ENCODE assay signal across 8 cellular contexts in the genomic region with DNA sequence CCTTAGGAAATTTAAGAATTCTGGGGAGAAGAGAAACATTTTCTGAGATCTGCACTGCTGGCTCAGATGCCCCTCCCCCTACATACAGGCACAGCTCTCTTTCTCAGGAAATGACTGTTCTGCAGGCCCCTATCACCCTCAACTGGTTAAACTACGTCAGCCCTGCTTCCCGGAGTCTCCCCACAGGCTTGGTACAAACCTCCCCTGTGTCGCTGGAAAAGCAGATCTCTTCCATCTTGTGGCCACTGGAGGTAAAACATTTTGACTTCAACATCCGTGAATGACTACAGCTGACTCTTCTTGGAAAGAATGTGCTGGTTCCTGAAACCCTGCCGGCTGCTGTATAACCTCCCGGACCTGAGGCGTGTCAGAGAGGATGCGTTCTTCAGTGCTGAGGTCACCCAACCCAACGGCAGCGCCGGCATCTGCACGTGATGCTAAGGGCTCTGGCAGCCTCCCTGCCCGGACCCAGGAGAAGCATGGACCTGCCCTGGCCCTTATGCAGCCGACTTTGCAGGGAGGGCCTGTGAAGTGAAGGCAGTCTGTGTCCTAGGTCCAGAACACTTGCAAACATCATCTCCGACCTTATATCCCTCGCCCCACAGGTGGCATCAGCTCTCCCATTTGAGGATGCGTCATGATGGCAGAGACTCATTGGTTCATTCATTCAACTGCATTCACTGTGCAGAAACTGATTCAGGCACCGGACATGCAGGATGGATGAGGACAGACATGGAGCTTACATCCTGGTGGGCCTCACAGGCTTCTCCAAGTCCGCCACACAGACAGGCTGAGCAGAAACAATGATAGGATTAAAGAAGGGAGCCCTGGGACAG.
DNase-seq lines count a peak whose midpoint lies in the region; ATAC-seq and TF ChIP-seq lines count a peak whose summit lies in the region.

No MANE protein-coding gene starts in this region.

- POLR2A ChIA-PET in A673 (lab: Charles Lee; ENCODE audit: low non-redundant PET) = no interaction called here

- H3K9me3 ChIP-seq in A673 (ENCODE audit: low read depth, low read length, poor library complexity, severe bottlenecking) (no peaks in the 10 kb centered on the region), ectodermal cell (ENCODE audit: control insufficient read depth, low read length) (no peaks in the 10 kb centered on the region), lung (ENCODE audit: control insufficient read depth in 2 of 2, insufficient read depth in 1 of 2, low read length in 1 of 2) (no peaks in the 10 kb centered on the region)

- H3K27ac ChIP-seq in A673 (ENCODE audit: low read depth, low read length, poor library complexity, severe bottlenecking) = peak overlapping the region; percentile 70
- peak overlapping the region; percentile 56 for H3K27ac ChIP-seq in ectodermal cell (ENCODE audit: insufficient read depth, low read depth, low read length, poor library complexity, severe bottlenecking)
- H3K27ac ChIP-seq in lung (ENCODE audit: low read depth in 1 of 2, low read length in 1 of 2) = peak overlapping the region; percentile 82 to 94

- TF ChIP-seq CTCF in A673 (conservative IDR thresholded peaks at IDR 0.05; ENCODE audit: low read depth, low read length) (peak; percentile 64), lung (IDR thresholded peaks at IDR 0.05; ENCODE audit: control extremely low read depth, extremely low read depth) (peak; percentile 39)

- CTCF ChIA-PET in A673 (lab: Charles Lee) = interaction anchor here (0.6 to 2.2 kb wide), 9 partner anchors 11 to 264 kb away, joined by 3 to 48 read pairs (median 5); a partner anchor contains a TSS

- peak; percentile 97 for DNase-seq in A673 (ENCODE audit: low spot score)
- peak; percentile 54 for DNase-seq in NCI-H524 treated with DMSO at 0.1 percent for 48 hours (lab: John Stamatoyannopoulos, UW)
- DNase-seq in activated CD4-positive, alpha-beta T cell treated with anti-CD3 and anti-CD28 coated beads, Interleukin-2, amount 50 U/mL, for 48 hours = peak; percentile 80 to 87
- DNase-seq in lung (ENCODE audit: low spot score) = peak; percentile 82
- DNase-seq in stimulated activated CD4-positive, alpha-beta T cell treated with anti-CD3 and anti-CD28 coated beads, TNF-alpha, amount 100 ng/mL, for 1 hour (ENCODE audit: low read depth in 3 of 3, low spot score in 1 of 3) = peak; percentile 19 to 46 (median 27)

- H3K27me3 ChIP-seq in A673 (replicated peaks; ENCODE audit: insufficient read depth, low read depth, low read length, poor library complexity) (no peaks in the 10 kb centered on the region), ectodermal cell (ENCODE audit: control insufficient read depth, insufficient read depth, low read length, poor library complexity, severe bottlenecking) (no peaks in the 10 kb centered on the region), lung (ENCODE audit: control insufficient read depth, insufficient read depth) (no peaks in the 10 kb centered on the region)

- intact Hi-C loops in A673 (cut with micrococcal nuclease; ENCODE audit: unreplicated experiment) = loop anchor here (1.0 kb wide), 2 partner anchors 82 to 209 kb away; no protein-coding TSS in a partner anchor

- 41 to 43% methylated on average over 19 of the region's 19 CpGs for WGBS in ectodermal cell, 2 experiments
- WGBS in lung, 2 donors = 20% methylated on average over 19 of the region's 19 CpGs

- H3K36me3 ChIP-seq in A673 (ENCODE audit: insufficient read depth, low read length, poor library complexity, severe bottlenecking) (no peaks in the 10 kb centered on the region), ectodermal cell (ENCODE audit: control insufficient read depth, insufficient read depth, low read length) (no peaks in the 10 kb centered on the region), lung (ENCODE audit: control insufficient read depth in 2 of 2, insufficient read depth in 2 of 2, low read length in 2 of 2) (peaks cover 0 to 9% of the 10 kb centered on the region in 2 donors)

- BruUV-seq in A673 (replicated peaks; lab: Mats Ljungman, UMichigan) = no TSS peak

- ATAC-seq in GM18517 (IDR thresholded peaks at IDR 0.05; ENCODE audit: unreplicated experiment) (peak; percentile 41), HG03432 (IDR thresholded peaks at IDR 0.05; ENCODE audit: unreplicated experiment) (peak; percentile 64), lung (ENCODE audit: insufficient read depth, low FRiP score) (peak; percentile 89)

- H3K4me3 ChIP-seq in A673 (ENCODE audit: low read depth, low read length, poor library complexity, severe bottlenecking) = no peak overlapping the region
- no peak overlapping the region for H3K4me3 ChIP-seq in ectodermal cell (ENCODE audit: insufficient read depth, low read depth, low read length)
- no peak overlapping the region for H3K4me3 ChIP-seq in lung

- H3K4me1 ChIP-seq in A673 (ENCODE audit: insufficient read depth, low read length, poor library complexity, severe bottlenecking) = peaks cover 27% of the 10 kb centered on the region
- H3K4me1 ChIP-seq in ectodermal cell (ENCODE audit: control insufficient read depth, insufficient read depth, low read length) = peaks cover 6% of the 10 kb centered on the region
- H3K4me1 ChIP-seq in lung (ENCODE audit: control insufficient read depth in 2 of 2, insufficient read depth in 2 of 2, low read length in 2 of 2) = peaks cover 0 to 6% of the 10 kb centered on the region in 2 donors

Comparison
In these comparisons a context has a peak if more than half of its experiments do, and no peak if none do; other contexts are left out.
1. DNase-seq: peak in every context shown above with its lines; median percentile 97 in A673; 84 in activated CD4-positive, alpha-beta T cell treated with anti-CD3 and anti-CD28 coated beads, Interleukin-2, amount 50 U/mL, for 48 hours; 82 in lung; 54 in NCI-H524 treated with DMSO at 0.1 percent for 48 hours; 27 in stimulated activated CD4-positive, alpha-beta T cell treated with anti-CD3 and anti-CD28 coated beads, TNF-alpha, amount 100 ng/mL, for 1 hour.